Comparison of ENCODE assay signal across 1 cellular context in genomic region chr13:90336507-90336906, GRCh38.
TF ChIP-seq lines count a peak whose summit lies in the region.

No MANE protein-coding gene starts in this region.

TF ChIP-seq in GM23338, 12 proteins besides CTCF, POLR2A, EP300 and RAD21 (continued from another document):
- TF ChIP-seq ZNF462 (CRISPR knock-in tag; IDR thresholded peaks at IDR 0.05) (no peak), ETS1 (IDR thresholded peaks at IDR 0.05) (no peak), ZNF331 (CRISPR knock-in tag; IDR thresholded peaks at IDR 0.05; ENCODE audit: low read depth) (no peak), CREB1 (CRISPR knock-in tag; IDR thresholded peaks at IDR 0.05; ENCODE audit: low read depth) (no peak), EZH2 (IDR thresholded peaks at IDR 0.05; ENCODE audit: low read depth, unreplicated experiment) (no peak)
